2 cellular contexts compared by ENCODE assay signal in genomic region chr10:43795093-43795492, GRCh38.
TF ChIP-seq lines count a peak whose summit lies in the region.

No MANE protein-coding gene starts in this region.

TF ChIP-seq in GM23338, 12 proteins besides CTCF, POLR2A, EP300 and RAD21:
- no peak for TF ChIP-seq NANOG (IDR thresholded peaks at IDR 0.05; ENCODE audit: borderline replicate concordance)
- TF ChIP-seq, protein P1, sequence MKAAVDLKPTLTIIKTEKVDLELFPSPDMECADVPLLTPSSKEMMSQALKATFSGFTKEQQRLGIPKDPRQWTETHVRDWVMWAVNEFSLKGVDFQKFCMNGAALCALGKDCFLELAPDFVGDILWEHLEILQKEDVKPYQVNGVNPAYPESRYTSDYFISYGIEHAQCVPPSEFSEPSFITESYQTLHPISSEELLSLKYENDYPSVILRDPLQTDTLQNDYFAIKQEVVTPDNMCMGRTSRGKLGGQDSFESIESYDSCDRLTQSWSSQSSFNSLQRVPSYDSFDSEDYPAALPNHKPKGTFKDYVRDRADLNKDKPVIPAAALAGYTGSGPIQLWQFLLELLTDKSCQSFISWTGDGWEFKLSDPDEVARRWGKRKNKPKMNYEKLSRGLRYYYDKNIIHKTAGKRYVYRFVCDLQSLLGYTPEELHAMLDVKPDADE (IDR thresholded peaks at IDR 0.05): no peak
- TF ChIP-seq, protein P2, sequence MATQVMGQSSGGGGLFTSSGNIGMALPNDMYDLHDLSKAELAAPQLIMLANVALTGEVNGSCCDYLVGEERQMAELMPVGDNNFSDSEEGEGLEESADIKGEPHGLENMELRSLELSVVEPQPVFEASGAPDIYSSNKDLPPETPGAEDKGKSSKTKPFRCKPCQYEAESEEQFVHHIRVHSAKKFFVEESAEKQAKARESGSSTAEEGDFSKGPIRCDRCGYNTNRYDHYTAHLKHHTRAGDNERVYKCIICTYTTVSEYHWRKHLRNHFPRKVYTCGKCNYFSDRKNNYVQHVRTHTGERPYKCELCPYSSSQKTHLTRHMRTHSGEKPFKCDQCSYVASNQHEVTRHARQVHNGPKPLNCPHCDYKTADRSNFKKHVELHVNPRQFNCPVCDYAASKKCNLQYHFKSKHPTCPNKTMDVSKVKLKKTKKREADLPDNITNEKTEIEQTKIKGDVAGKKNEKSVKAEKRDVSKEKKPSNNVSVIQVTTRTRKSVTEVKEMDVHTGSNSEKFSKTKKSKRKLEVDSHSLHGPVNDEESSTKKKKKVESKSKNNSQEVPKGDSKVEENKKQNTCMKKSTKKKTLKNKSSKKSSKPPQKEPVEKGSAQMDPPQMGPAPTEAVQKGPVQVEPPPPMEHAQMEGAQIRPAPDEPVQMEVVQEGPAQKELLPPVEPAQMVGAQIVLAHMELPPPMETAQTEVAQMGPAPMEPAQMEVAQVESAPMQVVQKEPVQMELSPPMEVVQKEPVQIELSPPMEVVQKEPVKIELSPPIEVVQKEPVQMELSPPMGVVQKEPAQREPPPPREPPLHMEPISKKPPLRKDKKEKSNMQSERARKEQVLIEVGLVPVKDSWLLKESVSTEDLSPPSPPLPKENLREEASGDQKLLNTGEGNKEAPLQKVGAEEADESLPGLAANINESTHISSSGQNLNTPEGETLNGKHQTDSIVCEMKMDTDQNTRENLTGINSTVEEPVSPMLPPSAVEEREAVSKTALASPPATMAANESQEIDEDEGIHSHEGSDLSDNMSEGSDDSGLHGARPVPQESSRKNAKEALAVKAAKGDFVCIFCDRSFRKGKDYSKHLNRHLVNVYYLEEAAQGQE (IDR thresholded peaks at IDR 0.05; ENCODE audit: unreplicated experiment): no peak
- no peak for TF ChIP-seq ZNF114 (CRISPR knock-in tag; IDR thresholded peaks at IDR 0.05)
- TF ChIP-seq, protein P3, sequence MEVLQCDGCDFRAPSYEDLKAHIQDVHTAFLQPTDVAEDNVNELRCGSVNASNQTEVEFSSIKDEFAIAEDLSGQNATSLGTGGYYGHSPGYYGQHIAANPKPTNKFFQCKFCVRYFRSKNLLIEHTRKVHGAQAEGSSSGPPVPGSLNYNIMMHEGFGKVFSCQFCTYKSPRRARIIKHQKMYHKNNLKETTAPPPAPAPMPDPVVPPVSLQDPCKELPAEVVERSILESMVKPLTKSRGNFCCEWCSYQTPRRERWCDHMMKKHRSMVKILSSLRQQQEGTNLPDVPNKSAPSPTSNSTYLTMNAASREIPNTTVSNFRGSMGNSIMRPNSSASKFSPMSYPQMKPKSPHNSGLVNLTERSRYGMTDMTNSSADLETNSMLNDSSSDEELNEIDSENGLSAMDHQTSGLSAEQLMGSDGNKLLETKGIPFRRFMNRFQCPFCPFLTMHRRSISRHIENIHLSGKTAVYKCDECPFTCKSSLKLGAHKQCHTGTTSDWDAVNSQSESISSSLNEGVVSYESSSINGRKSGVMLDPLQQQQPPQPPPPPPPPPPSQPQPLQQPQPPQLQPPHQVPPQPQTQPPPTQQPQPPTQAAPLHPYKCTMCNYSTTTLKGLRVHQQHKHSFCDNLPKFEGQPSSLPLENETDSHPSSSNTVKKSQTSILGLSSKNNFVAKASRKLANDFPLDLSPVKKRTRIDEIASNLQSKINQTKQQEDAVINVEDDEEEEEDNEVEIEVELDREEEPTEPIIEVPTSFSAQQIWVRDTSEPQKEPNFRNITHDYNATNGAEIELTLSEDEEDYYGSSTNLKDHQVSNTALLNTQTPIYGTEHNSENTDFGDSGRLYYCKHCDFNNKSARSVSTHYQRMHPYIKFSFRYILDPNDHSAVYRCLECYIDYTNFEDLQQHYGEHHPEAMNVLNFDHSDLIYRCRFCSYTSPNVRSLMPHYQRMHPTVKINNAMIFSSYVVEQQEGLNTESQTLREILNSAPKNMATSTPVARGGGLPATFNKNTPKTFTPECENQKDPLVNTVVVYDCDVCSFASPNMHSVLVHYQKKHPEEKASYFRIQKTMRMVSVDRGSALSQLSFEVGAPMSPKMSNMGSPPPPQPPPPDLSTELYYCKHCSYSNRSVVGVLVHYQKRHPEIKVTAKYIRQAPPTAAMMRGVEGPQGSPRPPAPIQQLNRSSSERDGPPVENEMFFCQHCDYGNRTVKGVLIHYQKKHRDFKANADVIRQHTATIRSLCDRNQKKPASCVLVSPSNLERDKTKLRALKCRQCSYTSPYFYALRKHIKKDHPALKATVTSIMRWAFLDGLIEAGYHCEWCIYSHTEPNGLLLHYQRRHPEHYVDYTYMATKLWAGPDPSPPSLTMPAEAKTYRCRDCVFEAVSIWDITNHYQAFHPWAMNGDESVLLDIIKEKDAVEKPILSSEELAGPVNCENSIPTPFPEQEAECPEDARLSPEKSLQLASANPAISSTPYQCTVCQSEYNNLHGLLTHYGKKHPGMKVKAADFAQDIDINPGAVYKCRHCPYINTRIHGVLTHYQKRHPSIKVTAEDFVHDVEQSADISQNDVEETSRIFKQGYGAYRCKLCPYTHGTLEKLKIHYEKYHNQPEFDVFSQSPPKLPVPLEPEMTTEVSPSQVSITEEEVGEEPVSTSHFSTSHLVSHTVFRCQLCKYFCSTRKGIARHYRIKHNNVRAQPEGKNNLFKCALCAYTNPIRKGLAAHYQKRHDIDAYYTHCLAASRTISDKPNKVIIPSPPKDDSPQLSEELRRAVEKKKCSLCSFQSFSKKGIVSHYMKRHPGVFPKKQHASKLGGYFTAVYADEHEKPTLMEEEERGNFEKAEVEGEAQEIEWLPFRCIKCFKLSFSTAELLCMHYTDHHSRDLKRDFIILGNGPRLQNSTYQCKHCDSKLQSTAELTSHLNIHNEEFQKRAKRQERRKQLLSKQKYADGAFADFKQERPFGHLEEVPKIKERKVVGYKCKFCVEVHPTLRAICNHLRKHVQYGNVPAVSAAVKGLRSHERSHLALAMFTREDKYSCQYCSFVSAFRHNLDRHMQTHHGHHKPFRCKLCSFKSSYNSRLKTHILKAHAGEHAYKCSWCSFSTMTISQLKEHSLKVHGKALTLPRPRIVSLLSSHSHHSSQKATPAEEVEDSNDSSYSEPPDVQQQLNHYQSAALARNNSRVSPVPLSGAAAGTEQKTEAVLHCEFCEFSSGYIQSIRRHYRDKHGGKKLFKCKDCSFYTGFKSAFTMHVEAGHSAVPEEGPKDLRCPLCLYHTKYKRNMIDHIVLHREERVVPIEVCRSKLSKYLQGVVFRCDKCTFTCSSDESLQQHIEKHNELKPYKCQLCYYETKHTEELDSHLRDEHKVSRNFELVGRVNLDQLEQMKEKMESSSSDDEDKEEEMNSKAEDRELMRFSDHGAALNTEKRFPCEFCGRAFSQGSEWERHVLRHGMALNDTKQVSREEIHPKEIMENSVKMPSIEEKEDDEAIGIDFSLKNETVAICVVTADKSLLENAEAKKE (CRISPR knock-in tag; IDR thresholded peaks at IDR 0.05): no peak
- TF ChIP-seq STAT1 (IDR thresholded peaks at IDR 0.05; ENCODE audit: unreplicated experiment): no peak
- TF ChIP-seq CREB1 (CRISPR knock-in tag; IDR thresholded peaks at IDR 0.05; ENCODE audit: low read depth): no peak
- no peak for TF ChIP-seq JUNB (IDR thresholded peaks at IDR 0.05; ENCODE audit: unreplicated experiment)
- no peak for TF ChIP-seq ZNF331 (CRISPR knock-in tag; IDR thresholded peaks at IDR 0.05; ENCODE audit: low read depth)
- TF ChIP-seq EZH2 (IDR thresholded peaks at IDR 0.05; ENCODE audit: low read depth, unreplicated experiment): no peak
- no peak for TF ChIP-seq EZH2phosphoT487 (IDR thresholded peaks at IDR 0.05; ENCODE audit: unreplicated experiment)
- TF ChIP-seq POLR2AphosphoS5 (IDR thresholded peaks at IDR 0.05; ENCODE audit: low read depth): no peak

TF ChIP-seq in H1, 55 proteins besides CTCF, POLR2A, EP300 and RAD21:
- TF ChIP-seq KDM1A (IDR thresholded peaks at IDR 0.05; ENCODE audit: borderline replicate concordance, low read length) (no peak), SP4 (IDR thresholded peaks at IDR 0.05; ENCODE audit: low read length) (no peak), CHD2 (IDR thresholded peaks at IDR 0.05; ENCODE audit: low read length) (no peak), RNF2 (IDR thresholded peaks at IDR 0.05; ENCODE audit: borderline replicate concordance, low read depth, low read length, missing control alignments, poor library complexity, severe bottlenecking) (no peak), KDM4A (IDR thresholded peaks at IDR 0.05; ENCODE audit: low read depth, low read length, severe bottlenecking) (no peak), FOSL1 (IDR thresholded peaks at IDR 0.05; ENCODE audit: insufficient read depth, low read depth, low read length) (no peak), ASH2L (IDR thresholded peaks at IDR 0.05; ENCODE audit: low read length) (no peak), SAP30 (IDR thresholded peaks at IDR 0.05; ENCODE audit: insufficient read depth, insufficient replicate concordance, low read length) (no peak), CEBPB (IDR thresholded peaks at IDR 0.05; ENCODE audit: low read depth, low read length) (no peak), ZNF274 (IDR thresholded peaks at IDR 0.05; ENCODE audit: borderline replicate concordance, extremely low read depth, low read length) (no peak), TAF1 (IDR thresholded peaks at IDR 0.05; ENCODE audit: low read depth, low read length) (no peak), SP1 (IDR thresholded peaks at IDR 0.05; ENCODE audit: low read depth, low read length) (no peak), MAX (IDR thresholded peaks at IDR 0.05) (no peak), CHD7 (IDR thresholded peaks at IDR 0.05; ENCODE audit: insufficient replicate concordance, low read length) (no peak), YY1 (IDR thresholded peaks at IDR 0.05; ENCODE audit: low read depth, low read length) (no peak), HDAC2 (IDR thresholded peaks at IDR 0.05; ENCODE audit: borderline replicate concordance in 1 of 2, low read depth in 2 of 2, low read length in 2 of 2) (no peak), HDAC6 (IDR thresholded peaks at IDR 0.05; ENCODE audit: low read depth, low read length) (no peak), TAF7 (optimal IDR thresholded peaks at IDR 0.05; ENCODE audit: borderline replicate concordance, low read depth, low read length) (no peak)
- TF ChIP-seq, protein P4, sequence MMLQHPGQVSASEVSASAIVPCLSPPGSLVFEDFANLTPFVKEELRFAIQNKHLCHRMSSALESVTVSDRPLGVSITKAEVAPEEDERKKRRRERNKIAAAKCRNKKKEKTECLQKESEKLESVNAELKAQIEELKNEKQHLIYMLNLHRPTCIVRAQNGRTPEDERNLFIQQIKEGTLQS (IDR thresholded peaks at IDR 0.05; ENCODE audit: insufficient read depth, low read depth, low read length): no peak
